In the genomic region with DNA sequence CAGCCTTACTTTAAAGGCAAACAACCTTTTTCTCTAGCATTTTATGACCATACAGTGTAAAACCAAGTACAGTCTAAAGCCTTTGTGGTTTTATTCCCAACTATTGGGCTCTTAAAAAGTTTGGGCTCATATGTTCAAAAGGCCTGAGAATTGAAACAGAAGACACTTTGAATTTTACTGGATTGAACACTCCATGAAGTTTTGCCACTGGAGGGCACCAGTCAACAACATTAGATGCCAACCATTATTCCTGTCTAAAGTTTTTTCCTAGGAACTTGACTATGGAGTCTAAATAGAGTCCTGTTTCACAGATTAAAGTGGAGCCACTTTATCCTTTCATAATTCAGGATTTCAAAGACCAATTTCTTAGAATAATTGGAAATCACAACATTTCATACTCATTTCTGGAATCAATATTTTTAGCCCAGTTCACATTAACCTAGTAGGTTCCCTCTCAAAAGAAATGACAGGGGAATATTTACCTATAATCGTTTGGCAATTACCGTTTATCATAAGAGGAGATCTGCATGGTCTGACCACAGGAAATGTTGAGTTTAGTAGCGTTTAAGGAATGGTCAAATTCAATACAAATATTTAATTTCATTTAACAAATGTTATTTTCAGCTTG, we compare ENCODE assay signal across 8 cellular contexts.
DNase-seq lines count a peak whose midpoint lies in the region; ATAC-seq and TF ChIP-seq lines count a peak whose summit lies in the region.

No MANE protein-coding gene starts in this region.

- no peak for ATAC-seq in T-cell (replicated peaks in 1 of 4)

- no peaks in the 10 kb centered on the region for H3K36me3 Mint-ChIP-seq in activated naive CD8-positive, alpha-beta T cell treated with anti-CD3 and anti-CD28 coated beads for 36 hours
- H3K36me3 Mint-ChIP-seq in T-cell = no peaks in the 10 kb centered on the region
- no peaks in the 10 kb centered on the region for H3K36me3 Mint-ChIP-seq in CD14-positive monocyte

- peaks cover 7% of the 10 kb centered on the region for H3K9me3 Mint-ChIP-seq in activated naive CD8-positive, alpha-beta T cell treated with anti-CD3 and anti-CD28 coated beads for 36 hours
- H3K9me3 Mint-ChIP-seq in T-cell = peaks cover 4 to 12% (median 11%) of the 10 kb centered on the region in 3 donors
- no peaks in the 10 kb centered on the region for H3K9me3 Mint-ChIP-seq in CD14-positive monocyte

- no peak overlapping the region for H3K27ac Mint-ChIP-seq in activated naive CD8-positive, alpha-beta T cell treated with anti-CD3 and anti-CD28 coated beads for 36 hours
- no peak overlapping the region for H3K27ac Mint-ChIP-seq in T-cell
- H3K27ac Mint-ChIP-seq in CD14-positive monocyte = no peak overlapping the region

- POLR2A ChIA-PET in T-cell (lab: Charles Lee) = no interaction called here

- CTCF ChIA-PET in T-cell (lab: Charles Lee) = no interaction called here

- no peaks in the 10 kb centered on the region for H3K4me1 Mint-ChIP-seq in activated naive CD8-positive, alpha-beta T cell treated with anti-CD3 and anti-CD28 coated beads for 36 hours
- no peaks in the 10 kb centered on the region for H3K4me1 Mint-ChIP-seq in T-cell
- no peaks in the 10 kb centered on the region for H3K4me1 Mint-ChIP-seq in CD14-positive monocyte

- intact Hi-C loops in CD14-positive monocyte (cut with micrococcal nuclease) = no loop called here

- H3K27me3 Mint-ChIP-seq in activated naive CD8-positive, alpha-beta T cell treated with anti-CD3 and anti-CD28 coated beads for 36 hours = no peaks in the 10 kb centered on the region
- no peaks in the 10 kb centered on the region for H3K27me3 Mint-ChIP-seq in T-cell
- H3K27me3 Mint-ChIP-seq in CD14-positive monocyte (ENCODE audit: low read depth in 3 of 3) = no peaks in the 10 kb centered on the region

- peak; percentile 61 for TF ChIP-seq CTCF in astrocyte of the spinal cord (IDR thresholded peaks at IDR 0.05; ENCODE audit: low read depth, low read length)
- TF ChIP-seq CTCF in CD14-positive monocyte (IDR thresholded peaks at IDR 0.05) = no peak

- peak; percentile 52 for DNase-seq in EH (ENCODE audit: low read depth)
- DNase-seq in MV-4-11 (lab: John Stamatoyannopoulos, UW) = peak; percentile 0
- DNase-seq in astrocyte of the spinal cord (ENCODE audit: low read depth, low spot score) = peak; percentile 44
- peak; percentile 25 for DNase-seq in kidney glomerular epithelial cell (lab: John Stamatoyannopoulos, UW)
- no peak for DNase-seq in activated T-cell treated with anti-CD3 and anti-CD28 coated beads for 4 hours
- no peak for DNase-seq in activated naive CD8-positive, alpha-beta T cell treated with anti-CD3 and anti-CD28 coated beads for 36 hours
- no peak for DNase-seq in T-cell
- no peak for DNase-seq in CD14-positive monocyte (ENCODE audit: low spot score)

- H3K4me3 Mint-ChIP-seq in activated naive CD8-positive, alpha-beta T cell treated with anti-CD3 and anti-CD28 coated beads for 36 hours = no peak overlapping the region
- H3K4me3 Mint-ChIP-seq in T-cell = no peak overlapping the region
- no peak overlapping the region for H3K4me3 Mint-ChIP-seq in CD14-positive monocyte

- in situ Hi-C loops in astrocyte of the spinal cord (cut with HindIII; ENCODE audit: low sequenced_read_pairs) = no loop called here

- no peak overlapping the region for H3K4me3 ChIP-seq in astrocyte of the spinal cord (ENCODE audit: low read depth, low read length)

Comparison
In these comparisons a context has a peak if more than half of its experiments do, and no peak if none do; other contexts are left out.
1. DNase-seq: peak in EH (single experiment), MV-4-11 (single experiment), astrocyte of the spinal cord (single experiment) and kidney glomerular epithelial cell (single experiment); none in activated T-cell treated with anti-CD3 and anti-CD28 coated beads for 4 hours (single experiment), activated naive CD8-positive, alpha-beta T cell treated with anti-CD3 and anti-CD28 coated beads for 36 hours (single experiment), T-cell (0 of 34) and CD14-positive monocyte (single experiment).